In the genomic region with DNA sequence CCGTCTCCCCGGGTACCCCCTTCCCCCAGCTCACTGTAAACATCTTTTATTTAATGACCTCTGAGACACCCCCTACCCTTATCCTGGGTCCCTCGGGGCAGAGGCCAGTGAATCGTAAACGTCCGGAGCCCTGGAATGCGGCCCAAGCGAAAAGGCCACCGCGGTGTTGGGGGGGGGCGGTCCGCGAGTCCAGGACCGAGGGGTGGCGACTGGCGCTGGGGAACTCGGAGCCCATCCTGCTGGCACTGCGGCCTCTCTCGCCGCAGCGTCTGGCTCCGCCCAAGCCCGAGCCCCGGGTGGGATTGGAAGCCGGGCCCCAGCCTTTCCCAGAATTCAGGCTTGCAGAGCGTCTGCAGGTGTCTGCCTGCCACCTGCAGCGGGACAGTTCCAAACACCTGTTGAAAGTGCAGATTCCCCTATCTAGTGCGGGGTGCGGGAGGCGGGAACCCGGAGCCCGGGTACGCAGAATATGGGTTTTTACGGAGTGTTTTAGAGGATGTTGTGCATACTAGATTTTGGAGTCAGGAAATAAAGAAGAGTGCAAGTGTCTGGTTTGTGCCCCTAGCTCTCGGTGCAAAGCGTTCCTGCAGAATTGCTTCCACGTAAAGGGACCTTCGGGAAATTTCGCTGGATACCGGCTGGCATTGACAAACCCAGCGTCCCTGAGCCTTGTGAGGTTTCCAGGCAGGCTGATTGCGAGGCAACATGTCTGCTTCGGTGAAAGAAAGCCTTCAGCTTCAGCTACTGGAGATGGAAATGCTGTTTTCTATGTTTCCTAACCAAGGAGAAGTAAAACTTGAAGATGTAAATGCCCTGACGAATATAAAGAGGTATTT, we compare ENCODE assay signal across 8 cellular contexts. TPM values are rescaled to one million over a fixed set of nuclear protein-coding genes. Genes with fewer than 3 reads are reported as not detected.
A peak's percentile ranks its signal among the peaks of the same experiment; 100 is the strongest.
DNase-seq lines count a peak whose midpoint lies in the region; ATAC-seq and TF ChIP-seq lines count a peak whose summit lies in the region.

No MANE protein-coding gene starts in this region.

- H3K9me3 ChIP-seq in OCI-LY7 (ENCODE audit: low read length), result no peaks in the 10 kb centered on the region
- H3K9me3 ChIP-seq in cardiac muscle cell (ENCODE audit: low read depth), result no peaks in the 10 kb centered on the region

- ATAC-seq in GM18511 (IDR thresholded peaks at IDR 0.05; ENCODE audit: unreplicated experiment) (peak; percentile 38), HG03103 (IDR thresholded peaks at IDR 0.05; ENCODE audit: low read depth, unreplicated experiment) (peak; percentile 22), omental fat pad (ENCODE audit: low FRiP score) (peak; percentile 72)

- intact Hi-C loops in OCI-LY7 (cut with micrococcal nuclease; ENCODE audit: unreplicated experiment), result loop anchor here (1.0 to 10.0 kb wide), 3 partner anchors 127 to 947 kb away; partner anchors contain the start of genes DOP1A and IBTK

- peak overlapping the region; percentile 93 for H2AFZ ChIP-seq in OCI-LY7 (ENCODE audit: low read length)

- peaks cover 2% of the 10 kb centered on the region for H3K36me3 Mint-ChIP-seq in activated naive CD8-positive, alpha-beta T cell

- H3K4me1 ChIP-seq in OCI-LY7 (ENCODE audit: insufficient read depth, low read length, poor library complexity, severe bottlenecking) (peaks cover 11% of the 10 kb centered on the region), cardiac muscle cell (ENCODE audit: low read depth) (peaks cover 11% of the 10 kb centered on the region)

- H3K79me2 ChIP-seq in OCI-LY7 (ENCODE audit: insufficient read depth, low read depth, low read length), result peaks cover 6% of the 10 kb centered on the region; the same call in 1 of the 2 replicates

- DNase-seq in AG09309 (ENCODE audit: low read depth) (no peak), OCI-LY7 (ENCODE audit: low spot score) (peak; percentile 4), cardiac muscle cell (ENCODE audit: low read depth in 1 of 2, low spot score in 1 of 2) (peak; percentile 22 to 68), omental fat pad (ENCODE audit: low spot score) (no peak), amniotic stem cell (lab: John Stamatoyannopoulos, UW) (no peak)

- H3K27me3 Mint-ChIP-seq in activated naive CD8-positive, alpha-beta T cell, result no peaks in the 10 kb centered on the region

- H3K9me2 ChIP-seq in OCI-LY7 (ENCODE audit: insufficient read depth, low read length), result no peaks in the 10 kb centered on the region

- no peaks in the 10 kb centered on the region for H3K27me3 ChIP-seq in cardiac muscle cell

- no peaks in the 10 kb centered on the region for H3K9me3 Mint-ChIP-seq in activated naive CD8-positive, alpha-beta T cell (ENCODE audit: low read depth)

- POLR2A ChIA-PET in OCI-LY7 (lab: Charles Lee), result interaction anchor here (0.6 to 4.9 kb wide), 4 partner anchors 17 to 128 kb away, joined by 3 to 30 read pairs (median 6); partner anchors contain the start of genes DOP1A and UBE3D

- H3K27ac Mint-ChIP-seq in activated naive CD8-positive, alpha-beta T cell, result no peak overlapping the region

- no peak overlapping the region for H3K27ac ChIP-seq in OCI-LY7 (ENCODE audit: low read depth, low read length, poor library complexity, severe bottlenecking)
- peak overlapping the region; percentile 92 for H3K27ac ChIP-seq in cardiac muscle cell

- H3K4me1 Mint-ChIP-seq in activated naive CD8-positive, alpha-beta T cell (ENCODE audit: low read depth), result peaks cover 35% of the 10 kb centered on the region

- H3K36me3 ChIP-seq in OCI-LY7 (ENCODE audit: insufficient read depth, low read length) (peaks cover 15% of the 10 kb centered on the region; the same call in 1 of the 2 replicates), cardiac muscle cell (peaks cover 37% of the 10 kb centered on the region)

- H3K4me3 Mint-ChIP-seq in activated naive CD8-positive, alpha-beta T cell, result peak overlapping the region; percentile 68

- H4K20me1 ChIP-seq in OCI-LY7 (ENCODE audit: insufficient read depth, low read length), result 0 out of 2 replicates have a peak, but pooled peaks cover 8% of the 10 kb centered on the region

- H3K4me3 ChIP-seq in AG09309 (ENCODE audit: control insufficient read depth, low read depth, low read length) (peak overlapping the region; percentile 88), OCI-LY7 (ENCODE audit: low read depth, low read length, poor library complexity, severe bottlenecking) (peak overlapping the region; percentile 94), cardiac muscle cell (peak overlapping the region; percentile 93)

- BruUV-seq in OCI-LY7 (replicated peaks; lab: Mats Ljungman, UMichigan), result no TSS peak

- TF ChIP-seq CTCF in AG09309 (IDR thresholded peaks at IDR 0.05; ENCODE audit: control insufficient read depth, insufficient read depth, low read depth, low read length, missing control alignments) (no peak), OCI-LY7 (conservative IDR thresholded peaks at IDR 0.05; ENCODE audit: low read length) (no peak), cardiac muscle cell (IDR thresholded peaks at IDR 0.05; ENCODE audit: low read depth, low read length) (no peak), omental fat pad (IDR thresholded peaks at IDR 0.05) (no peak)

- H3K4me2 ChIP-seq in OCI-LY7 (ENCODE audit: low read length), result peak overlapping the region; percentile 90

- CTCF ChIA-PET in OCI-LY7 (lab: Charles Lee; ENCODE audit: unreplicated experiment), result interaction anchor here (0.7 to 1.3 kb wide), 2 partner anchors 13 to 20 kb away, joined by 3 to 4 read pairs; no protein-coding TSS in a partner anchor

RNA-seq across cellular contexts. Expression of gene RWDD2A, which starts 0.8 kb away (rescaled TPM):
- 2.2 and 2.9 TPM in 2 replicates for total RNA-seq in OCI-LY7 (2014; rRNA removed; shearing (Covaris generic))
- total RNA-seq in OCI-LY7 (2022), result 4.4 and 5.3 TPM in 2 replicates
- 5.6 and 5.9 TPM in 2 replicates for total RNA-seq in cardiac muscle cell
- 11.0 and 13.5 TPM in 2 replicates for polyA plus RNA-seq in cardiac muscle cell
- total RNA-seq in omental fat pad, result 1 to 10 TPM; 1.8 to 4.8 (median 3.4) TPM

RNA-seq across cellular contexts. Expression of gene PGM3, which starts 0.9 kb away (rescaled TPM):
- total RNA-seq in OCI-LY7 (2014; rRNA removed; shearing (Covaris generic)), result 17.5 and 18.6 TPM in 2 replicates
- 36.5 and 37.4 TPM in 2 replicates for total RNA-seq in OCI-LY7 (2022)
- total RNA-seq in cardiac muscle cell, result 23.3 and 23.9 TPM in 2 replicates
- polyA plus RNA-seq in cardiac muscle cell, result 39.7 and 45.3 TPM in 2 replicates
- total RNA-seq in omental fat pad, result 10 to 100 TPM; 22.5 to 81.3 (median 53.7) TPM

Comparison
In these comparisons a context has a peak if more than half of its experiments do, and no peak if none do; other contexts are left out.
1. DNase-seq: peak in OCI-LY7 (single experiment) and cardiac muscle cell (2 of 2); none in AG09309 (single experiment), omental fat pad (single experiment) and amniotic stem cell (single experiment).
2. ATAC-seq: peak in every context shown above with its lines; median percentile 72 in omental fat pad; 38 in GM18511; 22 in HG03103.
3. Peak in every context shown above with its lines, with median percentiles within 50 percentile points of each other: H3K4me3 ChIP-seq.